ENCODE assay signal across 14 cellular contexts in the genomic region with DNA sequence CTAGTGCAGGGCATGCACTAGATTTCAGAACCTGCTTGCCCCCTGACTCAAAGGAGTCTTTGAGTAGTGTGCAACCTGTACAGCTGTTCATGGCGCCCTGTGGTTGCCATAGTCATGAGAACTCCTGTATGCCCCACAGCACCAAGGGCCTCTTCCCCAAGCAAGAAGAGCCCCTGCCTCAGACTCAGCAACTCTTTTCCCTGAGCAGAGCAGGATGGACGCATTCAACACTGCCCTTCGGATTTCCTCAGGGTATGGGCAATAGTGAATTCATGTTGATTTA.
DNase-seq lines count a peak whose midpoint lies in the region; ATAC-seq and TF ChIP-seq lines count a peak whose summit lies in the region.
"Had no signal": no experiment of that assay in that cellular context is flagged by ENCODE, and none has a peak within 500 bp of the region (broad histone marks: within the 10 kb centered on the region; RNA-seq: fewer than 3 reads in every experiment).

No MANE protein-coding gene starts in this region.

- no peak overlapping the region for H4K8ac ChIP-seq in neuronal stem cell (ENCODE audit: low read depth, low read length)

- H4K91ac ChIP-seq in neuronal stem cell (ENCODE audit: low read depth, low read length, poor library complexity), result no peak overlapping the region

- no peaks in the 10 kb centered on the region for H3K27me3 ChIP-seq in heart right ventricle
- no peaks in the 10 kb centered on the region for H3K27me3 ChIP-seq in neuronal stem cell (ENCODE audit: control insufficient read depth in 3 of 3, insufficient read depth in 3 of 3, low read depth in 1 of 3, low read length in 3 of 3)
- no peaks in the 10 kb centered on the region for H3K27me3 ChIP-seq in vagina
- H3K27me3 ChIP-seq: upper lobe of right lung had no signal

- no peak overlapping the region for H2BK15ac ChIP-seq in neuronal stem cell (ENCODE audit: low read length)

- H3K4me1 ChIP-seq in heart right ventricle (peaks cover 12 to 50% (median 37%) of the 10 kb centered on the region in 9 donors), neuronal stem cell (ENCODE audit: control insufficient read depth in 2 of 2, insufficient read depth in 1 of 2, low read depth in 1 of 2, low read length in 2 of 2) (peaks cover 2 to 4% of the 10 kb centered on the region in 2 donors), vagina (peaks cover 18% of the 10 kb centered on the region)

- H2AK5ac ChIP-seq in neuronal stem cell (ENCODE audit: low read depth, low read length), result no peak overlapping the region

- no peak overlapping the region for H2BK5ac ChIP-seq in neuronal stem cell (ENCODE audit: low read length)

- no peak overlapping the region for H3K23ac ChIP-seq in neuronal stem cell (ENCODE audit: low read depth, low read length, poor library complexity)

- no peak overlapping the region for H3K4me2 ChIP-seq in neuronal stem cell (ENCODE audit: insufficient read depth, low read length, poor library complexity, severe bottlenecking)

- 72 to 77% methylated on average over 3 of the region's 3 CpGs for WGBS in heart right ventricle, 2 donors
- WGBS in neuronal stem cell (ENCODE audit: extremely low coverage in 2 of 2, insufficient read length in 2 of 2, insufficient replicate concordance in 1 of 2), 2 donors, result no CpG with 5 or more reads among the region's 3 CpGs

- H3K27ac ChIP-seq in heart right ventricle, result peak overlapping the region; percentile 69 to 97 (median 85)
- no peak overlapping the region for H3K27ac ChIP-seq in neuronal stem cell (replicated peaks; ENCODE audit: low read length)
- H3K27ac ChIP-seq in vagina, result peak overlapping the region; percentile 71
- H3K27ac ChIP-seq: HL-60, SK-N-MC had no signal

- DNase-seq in heart right ventricle (no peak), Right ventricle myocardium superior (no peak), chondrocyte (ENCODE audit: low spot score) (no peak), neuronal stem cell (ENCODE audit: low spot score) (no peak), vagina (ENCODE audit: extremely low spot score in 2 of 2) (no peak), left colon (no peak), COLO668 (lab: John Stamatoyannopoulos, UW; ENCODE audit: unreplicated experiment) (no peak)
- DNase-seq: cortex of kidney; naive thymus-derived CD4-positive, alpha-beta T cell had no signal

- peak in 3 of 8 donors; percentile 3 to 4 (median 3) for ATAC-seq in heart right ventricle
- ATAC-seq in Right ventricle myocardium superior (ENCODE audit: poor library complexity), result no peak
- ATAC-seq in left colon, result no peak
- ATAC-seq in GM19397 (IDR thresholded peaks at IDR 0.05; ENCODE audit: unreplicated experiment), result no peak
- ATAC-seq: activated naive CD4-positive, alpha-beta T cell treated with anti-CD3 and anti-CD28 coated beads, Interleukin-2, amount 50 U/mL, for 72 hours; naive thymus-derived CD4-positive, alpha-beta T cell had no signal

- H3K9me3 ChIP-seq in heart right ventricle, result no peaks in the 10 kb centered on the region
- no peaks in the 10 kb centered on the region for H3K9me3 ChIP-seq in neuronal stem cell (replicated peaks in 1 of 2; ENCODE audit: control insufficient read depth in 2 of 2, insufficient read depth in 1 of 2, low read depth in 1 of 2, low read length in 2 of 2)
- no peaks in the 10 kb centered on the region for H3K9me3 ChIP-seq in vagina
- H3K9me3 ChIP-seq: upper lobe of right lung had no signal

- TF ChIP-seq POLR2A in vagina (IDR thresholded peaks at IDR 0.05), result no peak

- no peaks in the 10 kb centered on the region for H3K36me3 ChIP-seq in heart right ventricle
- H3K36me3 ChIP-seq in neuronal stem cell (replicated peaks in 1 of 2; ENCODE audit: control insufficient read depth in 2 of 2, insufficient read depth in 2 of 2, low read length in 2 of 2), result no peaks in the 10 kb centered on the region
- H3K36me3 ChIP-seq in vagina, result no peaks in the 10 kb centered on the region
- H3K36me3 ChIP-seq: upper lobe of right lung had no signal

- H3K4me3 ChIP-seq in heart right ventricle (peak overlapping the region in 1 of 10 donors; percentile 30), neuronal stem cell (ENCODE audit: low read length in 2 of 2) (no peak overlapping the region), vagina (no peak overlapping the region)
- H3K4me3 ChIP-seq: upper lobe of right lung had no signal

- no peaks in the 10 kb centered on the region for H3K9me3 Mint-ChIP-seq in chondrocyte (ENCODE audit: low read depth)

- no peak for TF ChIP-seq CTCF in heart right ventricle (IDR thresholded peaks at IDR 0.05)
- TF ChIP-seq CTCF in chondrocyte (IDR thresholded peaks at IDR 0.05), result no peak
- no peak for TF ChIP-seq CTCF in vagina (IDR thresholded peaks at IDR 0.05)

- no peaks in the 10 kb centered on the region for H3K79me1 ChIP-seq in neuronal stem cell (ENCODE audit: low read depth, low read length)

- H2BK12ac ChIP-seq in neuronal stem cell (ENCODE audit: low read length), result no peak overlapping the region

- intact Hi-C loops in heart right ventricle (cut with DNase I), result loop anchor here in 5 of 10 donors (5.0 to 10.0 kb wide), 3 partner anchors 68 to 90 kb away; partner anchors contain the start of gene KLF13 (in 3 of the 5)
- intact Hi-C loops in Right ventricle myocardium superior (cut with DNase I), result loop anchor here (10.0 kb wide), 1 partner anchor 68 kb away; no protein-coding TSS in a partner anchor
- intact Hi-C loops in vagina (cut with DNase I), result loop anchor here (5.0 kb wide), 2 partner anchors 90 to 205 kb away; partner anchors contain the start of gene KLF13
- intact Hi-C loops in left colon (cut with DNase I, micrococcal nuclease), result no loop called here

- no peak overlapping the region for H3K9ac ChIP-seq in neuronal stem cell (ENCODE audit: low read depth, low read length, poor library complexity)

- H3K36me3 Mint-ChIP-seq in chondrocyte (ENCODE audit: low read depth), result no peaks in the 10 kb centered on the region

- no peak overlapping the region for H3K4ac ChIP-seq in neuronal stem cell (ENCODE audit: low read length)

- no peak overlapping the region for H2AFZ ChIP-seq in neuronal stem cell (ENCODE audit: low read length)

- H3K18ac ChIP-seq in neuronal stem cell (ENCODE audit: low read length), result peak overlapping the region; percentile 32

- H2BK120ac ChIP-seq in neuronal stem cell (ENCODE audit: low read depth, low read length), result no peak overlapping the region

- H3K4me1 Mint-ChIP-seq in chondrocyte (ENCODE audit: low read depth), result peaks cover 28% of the 10 kb centered on the region

- no peak overlapping the region for H3K4me3 Mint-ChIP-seq in chondrocyte (ENCODE audit: unreplicated experiment)
- H3K4me3 Mint-ChIP-seq: naive thymus-derived CD4-positive, alpha-beta T cell had no signal

- H3K27ac Mint-ChIP-seq in chondrocyte (ENCODE audit: unreplicated experiment), result peak overlapping the region; percentile 80
- H3K27ac Mint-ChIP-seq: activated naive CD4-positive, alpha-beta T cell treated with anti-CD3 and anti-CD28 coated beads, Interleukin-2, amount 50 U/mL, for 72 hours had no signal

- H3K27me3 Mint-ChIP-seq in chondrocyte (ENCODE audit: low read depth), result no peaks in the 10 kb centered on the region

- H3K14ac ChIP-seq in neuronal stem cell (ENCODE audit: low read length), result no peak overlapping the region

Comparison
In these comparisons a context has a peak if more than half of its experiments do, and no peak if none do; other contexts are left out.
1. intact Hi-C loops: an anchor here in Right ventricle myocardium superior (10.0 kb wide) and vagina (5.0 kb wide); none called in left colon.